Comparison of ENCODE assay signal across 26 cellular contexts in the genomic region with DNA sequence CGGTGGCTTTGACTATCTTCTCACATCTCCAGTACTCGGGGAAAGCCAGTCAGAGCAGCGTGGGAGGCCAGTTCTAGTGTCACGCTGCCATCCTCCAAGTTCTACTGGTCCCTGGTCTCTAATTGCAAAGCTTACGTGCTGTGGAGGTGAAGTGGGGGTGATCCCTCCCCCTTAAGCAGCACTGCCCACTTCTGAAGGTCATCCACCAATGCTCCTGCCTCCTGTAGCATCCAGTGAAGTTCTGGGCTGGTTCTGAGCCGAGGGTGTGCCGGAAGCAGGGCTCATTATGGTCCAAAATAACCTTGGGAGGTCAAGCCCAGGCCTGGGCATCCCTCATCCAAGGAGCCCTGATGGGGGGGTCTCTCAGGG.
DNase-seq lines count a peak whose midpoint lies in the region; ATAC-seq and TF ChIP-seq lines count a peak whose summit lies in the region.
"Had no signal": no experiment of that assay in that cellular context is flagged by ENCODE, and none has a peak within 500 bp of the region (broad histone marks: within the 10 kb centered on the region; RNA-seq: fewer than 3 reads in every experiment).

No MANE protein-coding gene starts in this region.

- H4K5ac ChIP-seq in IMR-90 (ENCODE audit: low read depth, low read length), result no peak overlapping the region

- peak overlapping the region; percentile 12 for H2AK9ac ChIP-seq in IMR-90 (replicated peaks; ENCODE audit: low read depth, low read length, poor library complexity)

- TF ChIP-seq CTCF in IMR-90 (conservative IDR thresholded peaks at IDR 0.05; ENCODE audit: low read depth, low read length), result no peak
- no peak for TF ChIP-seq CTCF in heart left ventricle (IDR thresholded peaks at IDR 0.05)
- no peak for TF ChIP-seq CTCF in OCI-LY7 (conservative IDR thresholded peaks at IDR 0.05; ENCODE audit: low read length)
- no peak for TF ChIP-seq CTCF in mesothelial cell of epicardium (IDR thresholded peaks at IDR 0.05; ENCODE audit: unreplicated experiment)
- TF ChIP-seq CTCF in tibial artery (IDR thresholded peaks at IDR 0.05), result no peak

- H2BK5ac ChIP-seq in IMR-90 (ENCODE audit: low read depth, low read length, poor library complexity, severe bottlenecking), result no peak overlapping the region

- H4K20me1 ChIP-seq in IMR-90 (ENCODE audit: insufficient read depth, low read length) (no peaks in the 10 kb centered on the region), OCI-LY7 (ENCODE audit: insufficient read depth, low read length) (no peaks in the 10 kb centered on the region)

- dilution Hi-C loops in IMR-90 (cut with HindIII; ENCODE audit: low sequenced_read_pairs, unreplicated experiment), result no loop called here

- CTCF ChIA-PET in IMR-90 (lab: Yijun Ruan, JAX) (interaction anchor here (2.2 kb wide), 1 partner anchor 10 kb away, joined by 10 read pairs; no protein-coding TSS in a partner anchor), OCI-LY7 (lab: Charles Lee; ENCODE audit: unreplicated experiment) (no interaction called here)

- H3K4me3 ChIP-seq in IMR-90 (ENCODE audit: insufficient read depth, low read depth, low read length), result no peak overlapping the region
- H3K4me3 ChIP-seq in heart left ventricle, result no peak overlapping the region
- H3K4me3 ChIP-seq in muscle layer of duodenum (ENCODE audit: low read depth in 1 of 2, low read length in 2 of 2), result no peak overlapping the region
- H3K4me3 ChIP-seq in skeletal muscle tissue (ENCODE audit: low read length in 3 of 3), result peak overlapping the region in 2 of 3 donors; percentile 23 to 49
- no peak overlapping the region for H3K4me3 ChIP-seq in OCI-LY7 (ENCODE audit: low read depth, low read length, poor library complexity, severe bottlenecking)
- H3K4me3 ChIP-seq in tibial artery, result no peak overlapping the region
- H3K4me3 ChIP-seq: ascending aorta, esophagus muscularis mucosa, lower lobe of right lung, neural progenitor cell had no signal

- no peak overlapping the region for H2BK20ac ChIP-seq in IMR-90 (ENCODE audit: low read depth, low read length)

- H3K4ac ChIP-seq in IMR-90 (ENCODE audit: low read depth, low read length), result no peak overlapping the region

- no peak overlapping the region for H2AK5ac ChIP-seq in IMR-90 (ENCODE audit: low read depth, low read length)

- no peak for TF ChIP-seq RAD21 in IMR-90 (IDR thresholded peaks at IDR 0.05; ENCODE audit: low read length)

- no peak overlapping the region for H3K56ac ChIP-seq in IMR-90 (ENCODE audit: extremely low read depth, insufficient read depth, low read length)

- WGBS in IMR-90 (ENCODE audit: extremely low coverage in 2 of 2, insufficient read length in 1 of 2), 2 experiments, result no CpG with 5 or more reads among the region's 7 CpGs
- 79 to 90% (median 87%) methylated on average over 7 of the region's 7 CpGs for WGBS in heart left ventricle, 4 donors

- no peak overlapping the region for H3K9ac ChIP-seq in IMR-90 (ENCODE audit: low read depth, low read length)
- H3K9ac ChIP-seq in skeletal muscle tissue (ENCODE audit: low read depth in 1 of 3, low read length in 3 of 3), result peak overlapping the region; percentile 53 to 71 (median 62)
- H3K9ac ChIP-seq: neural progenitor cell had no signal

- POLR2A ChIA-PET in IMR-90 (lab: Charles Lee; ENCODE audit: unreplicated experiment) (no interaction called here), OCI-LY7 (lab: Charles Lee) (no interaction called here)

- H3K27me3 ChIP-seq in IMR-90 (ENCODE audit: control insufficient read depth, insufficient read depth, low read length), result peaks cover 23% of the 10 kb centered on the region
- H3K27me3 ChIP-seq in heart left ventricle, result no peaks in the 10 kb centered on the region
- no peaks in the 10 kb centered on the region for H3K27me3 ChIP-seq in muscle layer of duodenum (ENCODE audit: low read depth, low read length)
- no peaks in the 10 kb centered on the region for H3K27me3 ChIP-seq in skeletal muscle tissue (ENCODE audit: control insufficient read depth in 3 of 3, insufficient read depth in 3 of 3, low read length in 3 of 3)
- no peaks in the 10 kb centered on the region for H3K27me3 ChIP-seq in tibial artery
- H3K27me3 ChIP-seq: ascending aorta, esophagus muscularis mucosa, neural progenitor cell had no signal

- no peaks in the 10 kb centered on the region for H3K79me2 ChIP-seq in OCI-LY7 (ENCODE audit: insufficient read depth, low read depth, low read length)

- H2AFZ ChIP-seq in IMR-90 (replicated peaks; ENCODE audit: low read length, poor library complexity) (no peak overlapping the region), OCI-LY7 (ENCODE audit: low read length) (no peak overlapping the region)
- H2AFZ ChIP-seq: neural progenitor cell had no signal

- TF ChIP-seq POLR2A in IMR-90 (IDR thresholded peaks at IDR 0.05; ENCODE audit: low read depth, low read length) (no peak), heart left ventricle (IDR thresholded peaks at IDR 0.05) (no peak)

- no TSS peak for BruUV-seq in IMR-90 (replicated peaks; lab: Mats Ljungman, UMichigan)
- BruUV-seq in OCI-LY7 (replicated peaks; lab: Mats Ljungman, UMichigan), result no TSS peak

- no peak overlapping the region for H3K14ac ChIP-seq in IMR-90 (replicated peaks; ENCODE audit: low read depth, low read length)

- no peaks in the 10 kb centered on the region for H3K9me3 ChIP-seq in IMR-90 (ENCODE audit: control insufficient read depth, insufficient read depth, low read length)
- H3K9me3 ChIP-seq in heart left ventricle, result no peaks in the 10 kb centered on the region
- no peaks in the 10 kb centered on the region for H3K9me3 ChIP-seq in muscle layer of duodenum (ENCODE audit: control insufficient read depth in 1 of 2, low read length in 2 of 2)
- no peaks in the 10 kb centered on the region for H3K9me3 ChIP-seq in skeletal muscle tissue (ENCODE audit: control insufficient read depth in 3 of 3, low read length in 3 of 3)
- H3K9me3 ChIP-seq in OCI-LY7 (ENCODE audit: low read length), result no peaks in the 10 kb centered on the region
- H3K9me3 ChIP-seq in tibial artery, result no peaks in the 10 kb centered on the region
- H3K9me3 ChIP-seq: ascending aorta, esophagus muscularis mucosa, lower lobe of right lung had no signal

- H3K4me1 ChIP-seq in IMR-90 (ENCODE audit: control insufficient read depth, insufficient read depth, low read length) (no peaks in the 10 kb centered on the region; the same call in 1 of the 2 replicates), heart left ventricle (peaks cover 0 to 40% (median 23%) of the 10 kb centered on the region in 12 donors), muscle layer of duodenum (ENCODE audit: control insufficient read depth in 1 of 2, insufficient read depth in 2 of 2, low read length in 2 of 2) (no peaks in the 10 kb centered on the region), skeletal muscle tissue (ENCODE audit: control insufficient read depth in 3 of 3, insufficient read depth in 3 of 3, low read length in 3 of 3) (peaks cover 36 to 49% (median 46%) of the 10 kb centered on the region in 3 donors), OCI-LY7 (ENCODE audit: insufficient read depth, low read length, poor library complexity, severe bottlenecking) (no peaks in the 10 kb centered on the region), tibial artery (no peaks in the 10 kb centered on the region)
- H3K4me1 ChIP-seq: lower lobe of right lung had no signal

- H3K27me3 Mint-ChIP-seq in mesothelial cell of epicardium (ENCODE audit: low read depth), result no peaks in the 10 kb centered on the region
- H3K27me3 Mint-ChIP-seq: activated naive CD8-positive, alpha-beta T cell treated with anti-CD3 and anti-CD28 coated beads for 36 hours; B cell had no signal

- no peaks in the 10 kb centered on the region for H3K9me1 ChIP-seq in IMR-90 (ENCODE audit: insufficient read depth, low read length)

- no peak overlapping the region for H3K27ac Mint-ChIP-seq in mesothelial cell of epicardium
- H3K27ac Mint-ChIP-seq: activated naive CD8-positive, alpha-beta T cell treated with anti-CD3 and anti-CD28 coated beads for 36 hours; B cell; CD8-positive, alpha-beta T cell; neural progenitor cell had no signal

- H3K36me3 ChIP-seq in IMR-90 (ENCODE audit: control insufficient read depth, insufficient read depth, low read length) (no peaks in the 10 kb centered on the region), heart left ventricle (no peaks in the 10 kb centered on the region), muscle layer of duodenum (ENCODE audit: control insufficient read depth in 1 of 2, insufficient read depth in 2 of 2, low read length in 2 of 2) (no peaks in the 10 kb centered on the region), skeletal muscle tissue (ENCODE audit: control insufficient read depth in 3 of 3, insufficient read depth in 3 of 3, low read length in 3 of 3) (no peaks in the 10 kb centered on the region), OCI-LY7 (ENCODE audit: insufficient read depth, low read length) (no peaks in the 10 kb centered on the region), tibial artery (no peaks in the 10 kb centered on the region)
- H3K36me3 ChIP-seq: ascending aorta, esophagus muscularis mucosa, lower lobe of right lung, neural progenitor cell had no signal

- H3K9me2 ChIP-seq in OCI-LY7 (ENCODE audit: insufficient read depth, low read length), result no peaks in the 10 kb centered on the region

- H2BK15ac ChIP-seq in IMR-90 (ENCODE audit: low read depth, low read length), result no peak overlapping the region

- no peak overlapping the region for H3K4me3 Mint-ChIP-seq in mesothelial cell of epicardium
- H3K4me3 Mint-ChIP-seq: activated naive CD8-positive, alpha-beta T cell treated with anti-CD3 and anti-CD28 coated beads for 36 hours; B cell; CD8-positive, alpha-beta T cell; neural progenitor cell had no signal

- H3K18ac ChIP-seq in IMR-90 (ENCODE audit: low read depth, low read length), result no peak overlapping the region

- H2BK120ac ChIP-seq in IMR-90 (ENCODE audit: low read depth, low read length), result no peak overlapping the region

- H4K8ac ChIP-seq in IMR-90 (ENCODE audit: low read depth in 2 of 2, low read length in 2 of 2), result no peak overlapping the region

- no peak overlapping the region for H3K27ac ChIP-seq in IMR-90 (ENCODE audit: insufficient read depth, low read length)
- H3K27ac ChIP-seq in heart left ventricle, result peak overlapping the region; percentile 75 to 96 (median 90)
- H3K27ac ChIP-seq in muscle layer of duodenum (ENCODE audit: low read length), result peak overlapping the region; percentile 64
- peak overlapping the region; percentile 95 for H3K27ac ChIP-seq in skeletal muscle tissue (ENCODE audit: low read depth, low read length)
- no peak overlapping the region for H3K27ac ChIP-seq in OCI-LY7 (ENCODE audit: low read depth, low read length, poor library complexity, severe bottlenecking)
- no peak overlapping the region for H3K27ac ChIP-seq in tibial artery
- H3K27ac ChIP-seq: ascending aorta, esophagus muscularis mucosa, lower lobe of right lung, neural progenitor cell had no signal

- no peak overlapping the region for H4K91ac ChIP-seq in IMR-90 (ENCODE audit: insufficient read depth, low read depth, low read length)

- no peak overlapping the region for H3K23ac ChIP-seq in IMR-90 (ENCODE audit: low read depth, low read length)

- peaks cover 22% of the 10 kb centered on the region for H3K4me1 Mint-ChIP-seq in mesothelial cell of epicardium
- H3K4me1 Mint-ChIP-seq: activated naive CD8-positive, alpha-beta T cell treated with anti-CD3 and anti-CD28 coated beads for 36 hours; B cell had no signal

- H3K79me1 ChIP-seq in IMR-90 (ENCODE audit: low read depth in 1 of 2, low read length in 2 of 2), result no peaks in the 10 kb centered on the region

- no peaks in the 10 kb centered on the region for H3K36me3 Mint-ChIP-seq in mesothelial cell of epicardium
- H3K36me3 Mint-ChIP-seq: activated naive CD8-positive, alpha-beta T cell treated with anti-CD3 and anti-CD28 coated beads for 36 hours; CD8-positive, alpha-beta T cell; neural progenitor cell had no signal

- no peak for ATAC-seq in IMR-90 (ENCODE audit: low read depth)
- peak; percentile 3 to 9 (median 6) for ATAC-seq in heart left ventricle
- ATAC-seq: CD8-positive, alpha-beta T cell; HCT116; Panc1 had no signal

- intact Hi-C loops in IMR-90 (cut with micrococcal nuclease) (no loop called here), heart left ventricle (cut with DNase I) (loop anchor here in 8 of 10 donors (2.0 to 5.0 kb wide), 10 partner anchors 43 to 99 kb away; no protein-coding TSS in a partner anchor), OCI-LY7 (cut with micrococcal nuclease; ENCODE audit: unreplicated experiment) (no loop called here), tibial artery (cut with DNase I; ENCODE audit: low total_unique reads) (no loop called here)

- DNase-seq in IMR-90 (no peak), heart left ventricle (peak in 1 of 5 donors; percentile 28), OCI-LY7 (ENCODE audit: low spot score) (no peak), mesothelial cell of epicardium (ENCODE audit: low spot score in 2 of 2, unreplicated experiment in 2 of 2) (no peak), tibial artery (no peak)
- no peak for DNase-seq in stimulated activated CD4-positive, alpha-beta T cell treated with anti-CD3 and anti-CD28 coated beads, Interleukin-15, amount 100 ng/mL, for 24 hours
- DNase-seq: ACHN; activated naive CD8-positive, alpha-beta T cell treated with anti-CD3 and anti-CD28 coated beads for 36 hours; activated T-cell treated with anti-CD3 and anti-CD28 coated beads for 4 hours; CD8-positive, alpha-beta T cell; DMS 273 treated with DMSO at 0.1 percent for 48 hours; EL; foreskin fibroblast; lower lobe of right lung; NCI-H2107; NCI-H748 treated with DMSO at 0.1 percent for 48 hours; SIG-M5; stimulated activated naive CD4-positive, alpha-beta T cell treated with Interleukin-2 at 50 U/mL for 16 hours had no signal

- H3K4me2 ChIP-seq in IMR-90 (ENCODE audit: low read depth, low read length), result no peak overlapping the region
- no peak overlapping the region for H3K4me2 ChIP-seq in OCI-LY7 (ENCODE audit: low read length)
- H3K4me2 ChIP-seq: neural progenitor cell had no signal

- H3K9me3 Mint-ChIP-seq in mesothelial cell of epicardium, result no peaks in the 10 kb centered on the region
- H3K9me3 Mint-ChIP-seq: activated naive CD8-positive, alpha-beta T cell treated with anti-CD3 and anti-CD28 coated beads for 36 hours; CD8-positive, alpha-beta T cell; neural progenitor cell had no signal

- in situ Hi-C loops in IMR-90 (cut with MboI; ENCODE audit: low sequenced_read_pairs), result no loop called here

Comparison
In these comparisons a context has a peak if more than half of its experiments do, and no peak if none do; other contexts are left out.
1. H3K27ac ChIP-seq: peak in heart left ventricle (12 of 12), muscle layer of duodenum (single experiment) and skeletal muscle tissue (single experiment); none in IMR-90 (single experiment), OCI-LY7 (single experiment) and tibial artery (0 of 2).
2. H3K4me3 ChIP-seq: peak in skeletal muscle tissue (2 of 3); none in IMR-90 (single experiment), heart left ventricle (0 of 12), muscle layer of duodenum (0 of 2), OCI-LY7 (single experiment) and tibial artery (0 of 2).
3. intact Hi-C loops: an anchor here in heart left ventricle (2.0 to 5.0 kb wide); none called in IMR-90, OCI-LY7 and tibial artery.